15 cellular contexts compared by ENCODE assay signal in the genomic region with DNA sequence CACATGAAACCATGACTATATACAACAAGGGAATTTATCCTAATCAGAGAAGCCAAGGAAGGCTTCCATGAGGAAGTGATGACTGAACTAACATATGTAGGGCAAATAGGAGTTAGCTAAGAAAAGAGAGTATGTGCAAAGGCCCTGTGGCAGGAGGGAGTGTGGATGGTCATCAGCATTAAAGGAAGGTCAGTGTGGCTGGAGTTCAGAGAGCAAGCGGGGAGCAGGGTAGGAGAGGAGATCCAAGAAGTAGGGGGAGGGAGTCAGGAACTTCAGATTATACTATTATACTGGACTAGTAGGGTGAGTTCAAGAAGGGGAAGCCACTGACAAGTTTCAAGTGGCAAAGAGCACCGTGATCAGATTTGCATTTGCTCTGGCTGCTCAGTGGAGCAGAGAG. TPM values are rescaled to one million over a fixed set of nuclear protein-coding genes. Genes with fewer than 3 reads are reported as not detected.
DNase-seq lines count a peak whose midpoint lies in the region; ATAC-seq, FAIRE-seq and TF ChIP-seq lines count a peak whose summit lies in the region.
"Had no signal": no experiment of that assay in that cellular context is flagged by ENCODE, and none has a peak within 500 bp of the region (broad histone marks: within the 10 kb centered on the region; RNA-seq: fewer than 3 reads in every experiment).

No MANE protein-coding gene starts in this region.

- TF ChIP-seq CTCF in heart left ventricle (IDR thresholded peaks at IDR 0.05), result no peak
- no peak for TF ChIP-seq CTCF in keratinocyte (optimal IDR thresholded peaks at IDR 0.05 in 1 of 3, IDR thresholded peaks at IDR 0.05 in 1 of 3, conservative IDR thresholded peaks at IDR 0.05 in 1 of 3; ENCODE audit: extremely low read depth in 1 of 3, insufficient read depth in 2 of 3, low read length in 3 of 3)
- no peak for TF ChIP-seq CTCF in thyroid gland (IDR thresholded peaks at IDR 0.05)
- TF ChIP-seq CTCF in A673 (conservative IDR thresholded peaks at IDR 0.05; ENCODE audit: low read depth, low read length), result no peak

- no peaks in the 10 kb centered on the region for H3K9me1 ChIP-seq in keratinocyte (ENCODE audit: control insufficient read depth, extremely low read depth, insufficient read depth, low read length)

- H3K4me3 ChIP-seq in heart left ventricle (no peak overlapping the region), keratinocyte (ENCODE audit: control insufficient read depth in 2 of 3, extremely low read depth in 1 of 3, insufficient read depth in 2 of 3, low read depth in 1 of 3, low read length in 3 of 3) (no peak overlapping the region), thyroid gland (replicated peaks in 1 of 3) (no peak overlapping the region), A673 (ENCODE audit: low read depth, low read length, poor library complexity, severe bottlenecking) (no peak overlapping the region)
- H3K4me3 ChIP-seq: body of pancreas had no signal

- no TSS peak for BruUV-seq in A673 (replicated peaks; lab: Mats Ljungman, UMichigan)

- H3K4me1 ChIP-seq in heart left ventricle, result peaks cover 25 to 100% (median 82%) of the 10 kb centered on the region in 12 donors
- peaks cover 79% of the 10 kb centered on the region for H3K4me1 ChIP-seq in keratinocyte (ENCODE audit: control insufficient read depth, extremely low read depth, insufficient read depth, low read length)
- peaks cover 42 to 86% of the 10 kb centered on the region in 2 donors for H3K4me1 ChIP-seq in thyroid gland
- peaks cover 24% of the 10 kb centered on the region for H3K4me1 ChIP-seq in A673 (ENCODE audit: insufficient read depth, low read length, poor library complexity, severe bottlenecking)

- DNase-seq in heart left ventricle (no peak), Right ventricle myocardium superior (no peak), keratinocyte (ENCODE audit: low read depth, low spot score) (no peak), thyroid gland (no peak), superior temporal gyrus (ENCODE audit: extremely low spot score) (no peak), A673 (ENCODE audit: low spot score) (no peak)
- no peak for DNase-seq in activated CD8-positive, alpha-beta T cell treated with anti-CD3 and anti-CD28 coated beads, Interleukin-2, amount 10 ng/mL, durations not matched to agents 7 days and 5 days
- DNase-seq: activated T-cell treated with anti-CD3 and anti-CD28 coated beads for 4 hours, body of pancreas, NCI-H1694 treated with DMSO at 0.1 percent for 48 hours, NCI-H748 treated with DMSO at 0.1 percent for 48 hours, occipital lobe, SHP77 had no signal

- intact Hi-C loops in heart left ventricle (cut with DNase I), result no loop called here
- intact Hi-C loops in Right ventricle myocardium superior (cut with DNase I), result no loop called here
- intact Hi-C loops in thyroid gland (cut with DNase I), result no loop called here
- intact Hi-C loops in A673 (cut with micrococcal nuclease; ENCODE audit: unreplicated experiment), result no loop called here

- H3K27me3 ChIP-seq in heart left ventricle (no peaks in the 10 kb centered on the region), keratinocyte (ENCODE audit: control insufficient read depth, extremely low read depth, insufficient read depth, low read length) (no peaks in the 10 kb centered on the region), thyroid gland (no peaks in the 10 kb centered on the region), A673 (replicated peaks; ENCODE audit: insufficient read depth, low read depth, low read length, poor library complexity) (no peaks in the 10 kb centered on the region)
- H3K27me3 ChIP-seq: body of pancreas had no signal

- H4K20me1 ChIP-seq in keratinocyte (ENCODE audit: control insufficient read depth, extremely low read depth, insufficient read depth, low read length), result no peaks in the 10 kb centered on the region

- ATAC-seq in heart left ventricle (no peak), Right ventricle myocardium superior (ENCODE audit: poor library complexity) (no peak), GM19023 (IDR thresholded peaks at IDR 0.05; ENCODE audit: unreplicated experiment) (no peak)
- no peak for ATAC-seq in activated CD8-positive, alpha-beta T cell treated with anti-CD3 and anti-CD28 coated beads, Interleukin-2, amount 10 ng/mL, durations not matched to agents 7 days and 5 days
- ATAC-seq: body of pancreas had no signal

- H2AFZ ChIP-seq in keratinocyte (ENCODE audit: control insufficient read depth, low read length), result no peak overlapping the region

- H3K36me3 ChIP-seq in heart left ventricle (peaks cover 0 to 26% (median 8%) of the 10 kb centered on the region in 9 donors), keratinocyte (ENCODE audit: control insufficient read depth in 2 of 2, extremely low read depth in 1 of 2, insufficient read depth in 2 of 2, low read length in 2 of 2) (peaks cover 13 to 44% of the 10 kb centered on the region in 2 experiments), thyroid gland (no peaks in the 10 kb centered on the region), A673 (ENCODE audit: insufficient read depth, low read length, poor library complexity, severe bottlenecking) (no peaks in the 10 kb centered on the region)

- TF ChIP-seq POLR2A in heart left ventricle (IDR thresholded peaks at IDR 0.05) (no peak), thyroid gland (IDR thresholded peaks at IDR 0.05) (no peak)

- no peak for FAIRE-seq in keratinocyte (lab: Jason Lieb, UNC)
- FAIRE-seq: endometrium had no signal

- POLR2A ChIA-PET in activated CD8-positive, alpha-beta T cell treated with anti-CD3 and anti-CD28 coated beads, Interleukin-2, amount 10 ng/mL, durations not matched to agents 7 days and 5 days (lab: Charles Lee), result no interaction called here
- POLR2A ChIA-PET in A673 (lab: Charles Lee; ENCODE audit: low non-redundant PET), result no interaction called here

- dilution Hi-C loops in keratinocyte (cut with MboI; ENCODE audit: extremely low pct_ligation_motif_present, low sequenced_read_pairs), result no loop called here

- H3K4me1 Mint-ChIP-seq in activated CD8-positive, alpha-beta T cell treated with anti-CD3 and anti-CD28 coated beads, Interleukin-2, amount 10 ng/mL, durations not matched to agents 7 days and 5 days (ENCODE audit: low read depth), result peaks cover 63% of the 10 kb centered on the region

- H3K36me3 Mint-ChIP-seq in activated CD8-positive, alpha-beta T cell treated with anti-CD3 and anti-CD28 coated beads, Interleukin-2, amount 10 ng/mL, durations not matched to agents 7 days and 5 days (ENCODE audit: low read depth), result peaks cover 69% of the 10 kb centered on the region

- no peak overlapping the region for H3K4me2 ChIP-seq in keratinocyte (ENCODE audit: control insufficient read depth, extremely low read depth, insufficient read depth, low read depth, low read length)

- peak overlapping the region in 10 of 12 donors; percentile 2 to 100 (median 96) for H3K27ac ChIP-seq in heart left ventricle
- peak overlapping the region; percentile 98 for H3K27ac ChIP-seq in keratinocyte (ENCODE audit: control insufficient read depth, insufficient read depth, low read length)
- peak overlapping the region in 2 of 3 donors; percentile 28 to 90 for H3K27ac ChIP-seq in thyroid gland
- no peak overlapping the region for H3K27ac ChIP-seq in A673 (ENCODE audit: low read depth, low read length, poor library complexity, severe bottlenecking)
- H3K27ac ChIP-seq: body of pancreas had no signal

- 79 to 91% (median 85%) methylated on average over 2 of the region's 2 CpGs for WGBS in heart left ventricle, 4 donors
- 64 to 65% methylated on average over 2 of the region's 2 CpGs for WGBS in thyroid gland, 2 donors

- H3K27me3 Mint-ChIP-seq in activated CD8-positive, alpha-beta T cell treated with anti-CD3 and anti-CD28 coated beads, Interleukin-2, amount 10 ng/mL, durations not matched to agents 7 days and 5 days (ENCODE audit: low read depth), result no peaks in the 10 kb centered on the region

- CTCF ChIA-PET in activated CD8-positive, alpha-beta T cell treated with anti-CD3 and anti-CD28 coated beads, Interleukin-2, amount 10 ng/mL, durations not matched to agents 7 days and 5 days (lab: Charles Lee), result interaction anchor here (0.9 to 6.7 kb wide), 3 partner anchors 13 to 24 kb away, joined by 3 to 157 read pairs (median 60); a partner anchor contains a TSS
- CTCF ChIA-PET in A673 (lab: Charles Lee), result interaction anchor here (0.7 kb wide), 1 partner anchor 47 kb away, joined by 11 read pairs; no protein-coding TSS in a partner anchor

- peak overlapping the region; percentile 9 for H3K9ac ChIP-seq in keratinocyte (ENCODE audit: control insufficient read depth, extremely low read depth, insufficient read depth, low read length)

- H3K4me3 Mint-ChIP-seq in activated CD8-positive, alpha-beta T cell treated with anti-CD3 and anti-CD28 coated beads, Interleukin-2, amount 10 ng/mL, durations not matched to agents 7 days and 5 days, result no peak overlapping the region

- H3K79me2 ChIP-seq in keratinocyte (ENCODE audit: control insufficient read depth, insufficient read depth, low read length), result peaks cover 93% of the 10 kb centered on the region

- H3K9me3 ChIP-seq in heart left ventricle (no peaks in the 10 kb centered on the region), keratinocyte (ENCODE audit: control insufficient read depth, low read depth, low read length) (no peaks in the 10 kb centered on the region), thyroid gland (no peaks in the 10 kb centered on the region), A673 (ENCODE audit: low read depth, low read length, poor library complexity, severe bottlenecking) (no peaks in the 10 kb centered on the region)
- H3K9me3 ChIP-seq: body of pancreas had no signal

- no peaks in the 10 kb centered on the region for H3K9me3 Mint-ChIP-seq in activated CD8-positive, alpha-beta T cell treated with anti-CD3 and anti-CD28 coated beads, Interleukin-2, amount 10 ng/mL, durations not matched to agents 7 days and 5 days (ENCODE audit: insufficient read depth)

- peak overlapping the region; percentile 21 for H3K27ac Mint-ChIP-seq in activated CD8-positive, alpha-beta T cell treated with anti-CD3 and anti-CD28 coated beads, Interleukin-2, amount 10 ng/mL, durations not matched to agents 7 days and 5 days

RNA-seq across cellular contexts. Expression of a gene that starts 8.4 kb away (rescaled TPM):
- total RNA-seq in heart left ventricle (100 to 1,000 TPM; 249 to 706 (median 328) TPM), Right ventricle myocardium superior (390 TPM), thyroid gland (10 to 100 TPM; 63.6 to 75.0 (median 68.7) TPM), A673 (2021) (192 and 206 TPM in 2 replicates)
- polyA plus RNA-seq in heart left ventricle (100 to 1,000 TPM; 236 to 331 TPM), keratinocyte (75.0 to 168 TPM (median 84.4 TPM) in 3 replicates)
- total RNA-seq in activated CD8-positive, alpha-beta T cell treated with anti-CD3 and anti-CD28 coated beads, Interleukin-2, amount 10 ng/mL, durations not matched to agents 7 days and 5 days, result 100 to 1,000 TPM; 235 to 245 TPM
- polyA plus RNA-seq in keratinocyte (2011; ENCODE audit: low read depth), result 232 TPM
- polyA plus RNA-seq in keratinocyte (2011; cell fraction: cytosol; rRNA removed), result 78.2 and 125 TPM in 2 replicates
- polyA plus RNA-seq in keratinocyte (2011; cell fraction: nucleus; rRNA removed), result 171 and 172 TPM in 2 replicates
- polyA plus RNA-seq in keratinocyte (2012; ENCODE audit: low replicate concordance), result 165 and 219 TPM in 2 replicates
- 61.2 to 253 TPM (median 62.4 TPM) in 3 replicates for polyA minus RNA-seq in keratinocyte
- polyA minus RNA-seq in keratinocyte (2011; cell fraction: cytosol; rRNA and poly(A)+ RNA removed), result 213 TPM
- 86.6 and 113 TPM in 2 replicates for polyA minus RNA-seq in keratinocyte (2011; cell fraction: nucleus; rRNA and poly(A)+ RNA removed)

RNA-seq across cellular contexts. Expression of a gene that starts 15.1 kb away (rescaled TPM):
- total RNA-seq in heart left ventricle (10 to 100 TPM; 45.3 to 77.2 (median 52.9) TPM), Right ventricle myocardium superior (59.6 TPM), thyroid gland (100 to 1,000 TPM; 101 to 156 (median 148) TPM), A673 (2021) (86.5 and 86.6 TPM in 2 replicates)
- polyA plus RNA-seq in heart left ventricle (10 to 100 TPM; 40.8 to 89.6 TPM), keratinocyte (145 to 173 TPM (median 169 TPM) in 3 replicates)
- 10 to 100 TPM; 55.6 to 56.4 TPM for total RNA-seq in activated CD8-positive, alpha-beta T cell treated with anti-CD3 and anti-CD28 coated beads, Interleukin-2, amount 10 ng/mL, durations not matched to agents 7 days and 5 days
- polyA plus RNA-seq in keratinocyte (2011; ENCODE audit: low read depth), result 97.0 TPM
- 145 and 218 TPM in 2 replicates for polyA plus RNA-seq in keratinocyte (2011; cell fraction: cytosol; rRNA removed)
- 115 TPM in 2 replicates for polyA plus RNA-seq in keratinocyte (2011; cell fraction: nucleus; rRNA removed)
- polyA plus RNA-seq in keratinocyte (2012; ENCODE audit: low replicate concordance), result 105 and 147 TPM in 2 replicates
- polyA minus RNA-seq in keratinocyte, result 18.6 to 56.0 TPM (median 55.2 TPM) in 3 replicates
- polyA minus RNA-seq in keratinocyte (2011; cell fraction: cytosol; rRNA and poly(A)+ RNA removed), result 210 TPM
- 24.0 and 30.9 TPM in 2 replicates for polyA minus RNA-seq in keratinocyte (2011; cell fraction: nucleus; rRNA and poly(A)+ RNA removed)

RNA-seq across cellular contexts. Expression of a gene that starts 39.4 kb away (rescaled TPM):
- total RNA-seq in heart left ventricle (1 to 10 TPM in 5 of 9 donors, under 1 TPM in 4; 0.33 to 2.6 (median 1.1) TPM), Right ventricle myocardium superior (1.4 TPM), thyroid gland (10 to 100 TPM in 2 of 4 donors, 1 to 10 TPM in 2; 5.7 to 13.7 (median 10.1) TPM), A673 (2021) (0.22 and 0.24 TPM in 2 replicates)
- polyA plus RNA-seq in heart left ventricle (under 1 TPM; 0.34 to 0.53 TPM), keratinocyte (0.09 to 0.28 TPM (median 0.23 TPM) in 3 replicates)
- total RNA-seq in activated CD8-positive, alpha-beta T cell treated with anti-CD3 and anti-CD28 coated beads, Interleukin-2, amount 10 ng/mL, durations not matched to agents 7 days and 5 days, result under 1 TPM in 1 of 2 experiments, not detected in 1; 0.08 TPM
- 0.06 TPM for polyA plus RNA-seq in keratinocyte (2011; ENCODE audit: low read depth)
- polyA plus RNA-seq in keratinocyte (2011; cell fraction: cytosol; rRNA removed), result 0.05 and 0.06 TPM in 2 replicates
- polyA plus RNA-seq in keratinocyte (2011; cell fraction: nucleus; rRNA removed), result 0.38 and 0.63 TPM in 2 replicates
- polyA plus RNA-seq in keratinocyte (2012; ENCODE audit: low replicate concordance), result 0.18 and 0.39 TPM in 2 replicates
- polyA minus RNA-seq in keratinocyte, result 0.06 to 1.1 TPM (median 0.30 TPM) in 3 replicates
- polyA minus RNA-seq in keratinocyte (2011; cell fraction: cytosol; rRNA and poly(A)+ RNA removed), result not detected
- 0.53 and 0.54 TPM in 2 replicates for polyA minus RNA-seq in keratinocyte (2011; cell fraction: nucleus; rRNA and poly(A)+ RNA removed)

RNA-seq across cellular contexts. Expression of a gene that starts 59.8 kb away (rescaled TPM):
- 100 to 1,000 TPM in 4 of 9 donors, 10 to 100 TPM in 5; 68.6 to 106 (median 92.8) TPM for total RNA-seq in heart left ventricle
- 10 to 100 TPM; 27.9 to 36.5 TPM for polyA plus RNA-seq in heart left ventricle
- 57.6 TPM for total RNA-seq in Right ventricle myocardium superior
- total RNA-seq in activated CD8-positive, alpha-beta T cell treated with anti-CD3 and anti-CD28 coated beads, Interleukin-2, amount 10 ng/mL, durations not matched to agents 7 days and 5 days, result 100 to 1,000 TPM; 136 to 140 TPM
- 58.4 to 79.6 TPM (median 76.1 TPM) in 3 replicates for polyA plus RNA-seq in keratinocyte
- polyA plus RNA-seq in keratinocyte (2011; ENCODE audit: low read depth), result 85.5 TPM
- 34.3 and 59.9 TPM in 2 replicates for polyA plus RNA-seq in keratinocyte (2011; cell fraction: cytosol; rRNA removed)
- 91.9 and 96.0 TPM in 2 replicates for polyA plus RNA-seq in keratinocyte (2011; cell fraction: nucleus; rRNA removed)
- 42.0 and 71.2 TPM in 2 replicates for polyA plus RNA-seq in keratinocyte (2012; ENCODE audit: low replicate concordance)
- polyA minus RNA-seq in keratinocyte, result 57.2 to 113 TPM (median 65.5 TPM) in 3 replicates
- 32.4 TPM for polyA minus RNA-seq in keratinocyte (2011; cell fraction: cytosol; rRNA and poly(A)+ RNA removed)
- 65.9 and 114 TPM in 2 replicates for polyA minus RNA-seq in keratinocyte (2011; cell fraction: nucleus; rRNA and poly(A)+ RNA removed)
- total RNA-seq in thyroid gland, result 100 to 1,000 TPM in 3 of 4 donors, 10 to 100 TPM in 1; 88.9 to 129 (median 115) TPM
- 133 and 143 TPM in 2 replicates for total RNA-seq in A673 (2021)
